Comparison of ENCODE assay signal across 22 cellular contexts in genomic region chr5:178808886-178809285, GRCh38.
"Had no signal": no experiment of that assay in that cellular context is flagged by ENCODE, and none has a peak within 500 bp of the region (broad histone marks: within the 10 kb centered on the region; RNA-seq: fewer than 3 reads in every experiment).

No MANE protein-coding gene starts in this region.

- ATAC-seq: HepG2, K562, Panc1, PC-3 had no signal

- H3K9ac ChIP-seq: KMS-11, SK-N-SH had no signal

- H3K9me3 ChIP-seq: SK-N-SH had no signal

- H3K4me2 ChIP-seq: KMS-11, SK-N-SH had no signal

- H3K27ac ChIP-seq: KMS-11, RWPE1 had no signal

- DNase-seq: Kasumi-1, MM.1S, NCI-H1092 treated with DMSO at 0.1 percent for 48 hours, NCI-H1436, NCI-H187, NCI-H2029, NCI-H2081 treated with DMSO at 0.1 percent for 48 hours, NCI-H2227 treated with DMSO at 0.1 percent for 48 hours, NCI-H446, NCI-H510A, NCI-H524 treated with DMSO at 0.1 percent for 48 hours, NCI-H69, NCI-H774, PC-3, SHP77, SK-N-SH, SW 1271 had no signal

- H3K4me3 ChIP-seq: K562 had no signal

- H3K9me2 ChIP-seq: SK-N-SH had no signal
